8 cellular contexts compared by ENCODE assay signal in the genomic region with DNA sequence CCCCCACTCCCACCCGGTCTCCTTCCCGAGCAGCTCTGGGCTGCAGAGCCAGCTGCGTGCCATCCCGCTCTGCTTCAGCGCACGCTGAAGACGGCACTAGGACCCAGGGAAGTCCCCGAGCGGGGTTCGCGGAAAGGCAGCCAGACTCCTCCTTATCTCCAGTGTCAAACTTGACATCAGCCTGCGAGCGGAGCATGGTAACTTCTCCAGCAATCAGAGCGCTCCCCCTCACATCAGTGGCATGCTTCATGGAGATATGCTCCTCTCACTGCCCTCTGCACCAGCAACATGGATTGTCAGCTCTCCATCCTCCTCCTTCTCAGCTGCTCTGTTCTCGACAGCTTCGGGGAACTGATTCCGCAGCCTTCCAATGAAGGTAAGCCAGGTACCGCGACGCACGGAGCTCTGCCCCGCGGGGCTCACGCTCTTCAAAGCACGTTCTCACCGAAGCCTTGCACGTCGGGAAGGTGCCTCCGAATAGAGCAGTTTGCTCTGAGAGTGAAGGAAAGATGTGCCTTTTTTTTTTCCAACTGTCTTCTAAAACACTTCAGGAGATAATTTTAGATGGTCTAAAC. TPM values are rescaled to one million over a fixed set of nuclear protein-coding genes. Genes with fewer than 3 reads are reported as not detected.
DNase-seq lines count a peak whose midpoint lies in the region; ATAC-seq, FAIRE-seq and TF ChIP-seq lines count a peak whose summit lies in the region.

TSS of gene EPHA3 (plus strand) at position 161 of the 575 bp plus-strand sequence. CDS start at position 289, 128 bp downstream.

- peaks cover 5 to 6% of the 10 kb centered on the region in 2 donors for H3K4me1 ChIP-seq in adrenal gland (replicated peaks in 1 of 2)
- peaks cover 0 to 20% (median 0%) of the 10 kb centered on the region in 9 donors for H3K4me1 ChIP-seq in heart right ventricle
- H3K4me1 ChIP-seq in pancreas: peaks cover 0 to 5% (median 0%) of the 10 kb centered on the region in 3 donors

- H3K9me3 ChIP-seq in adrenal gland (replicated peaks in 1 of 3) (no peaks in the 10 kb centered on the region), heart right ventricle (no peaks in the 10 kb centered on the region), pancreas (no peaks in the 10 kb centered on the region)

- H3K36me3 ChIP-seq in adrenal gland (replicated peaks in 1 of 2) (no peaks in the 10 kb centered on the region), heart right ventricle (no peaks in the 10 kb centered on the region), pancreas (no peaks in the 10 kb centered on the region)

- peaks cover 7% of the 10 kb centered on the region for H3K27me3 ChIP-seq in adrenal gland
- H3K27me3 ChIP-seq in heart right ventricle: peaks cover 0 to 39% (median 24%) of the 10 kb centered on the region in 7 donors
- H3K27me3 ChIP-seq in pancreas: peaks cover 0 to 57% (median 19%) of the 10 kb centered on the region in 4 donors

- TF ChIP-seq CTCF in C4-2B (conservative IDR thresholded peaks at IDR 0.05) (no peak), adrenal gland (IDR thresholded peaks at IDR 0.05) (no peak), heart right ventricle (IDR thresholded peaks at IDR 0.05) (no peak), pancreas (IDR thresholded peaks at IDR 0.05) (no peak)

- peak within 1 kb of the TSS; percentile 63; the same call in 1 of the 2 replicates for H3K27ac ChIP-seq in C4-2B
- H3K27ac ChIP-seq in adrenal gland: no peak within 1 kb of the TSS
- peak within 1 kb of the TSS in 7 of 10 donors; percentile 5 to 66 (median 51) for H3K27ac ChIP-seq in heart right ventricle
- no peak within 1 kb of the TSS for H3K27ac ChIP-seq in pancreas

- no peak for FAIRE-seq in pancreas (lab: Jason Lieb, UNC)

- WGBS in adrenal gland, 4 donors: 1% methylated on average over 23 to 29 of the region's 29 CpGs
- WGBS in heart right ventricle, 2 donors: 0 to 1% methylated on average over 29 of the region's 29 CpGs
- WGBS in pancreas, 2 donors: 1 to 2% methylated on average over 29 of the region's 29 CpGs

- ATAC-seq in GM19372 (IDR thresholded peaks at IDR 0.05; ENCODE audit: low read depth, unreplicated experiment) (peak; percentile 88), HG03378 (IDR thresholded peaks at IDR 0.05; ENCODE audit: unreplicated experiment) (peak; percentile 91), heart right ventricle (peak; percentile 85 to 95 (median 93)), pancreas (peak; percentile 73 to 98 (median 94))

- TF ChIP-seq POLR2A in adrenal gland (IDR thresholded peaks at IDR 0.05): no peak

- DNase-seq in RPMI7951 (ENCODE audit: low read depth) (peak; percentile 31), adrenal gland (peak; percentile 42 to 77 (median 55)), heart right ventricle (peak; percentile 77 to 82), pancreas (peak; percentile 35 to 79 (median 64)), DMS79 treated with DMSO at 0.1 percent for 48 hours (lab: John Stamatoyannopoulos, UW) (no peak)

- intact Hi-C loops in adrenal gland (cut with DNase I): no loop called here
- intact Hi-C loops in heart right ventricle (cut with DNase I): no loop called here
- intact Hi-C loops in pancreas (cut with DNase I): loop anchor here in 1 of 3 donors (10.0 kb wide), 1 partner anchor 903 kb away; no protein-coding TSS in a partner anchor

- H3K4me3 ChIP-seq in adrenal gland: peak within 1 kb of the TSS in 1 of 4 donors; percentile 43
- H3K4me3 ChIP-seq in heart right ventricle: peak within 1 kb of the TSS; percentile 32 to 65 (median 54)
- H3K4me3 ChIP-seq in pancreas: peak within 1 kb of the TSS in 2 of 4 donors; percentile 5 to 17

RNA-seq across cellular contexts. Expression of gene EPHA3, which starts in this region (rescaled TPM):
- total RNA-seq in RPMI7951 (2014; rRNA removed; shearing (Covaris generic)): 0.20 and 0.24 TPM in 2 replicates
- 1 to 10 TPM in 2 of 8 donors, under 1 TPM in 6; 0.17 to 5.1 (median 0.51) TPM for total RNA-seq in adrenal gland
- 1 to 10 TPM in 1 of 3 donors, under 1 TPM in 2; 0.32 to 1.5 (median 0.47) TPM for polyA plus RNA-seq in adrenal gland
- 1 to 10 TPM; 2.9 to 7.5 (median 5.1) TPM for total RNA-seq in heart right ventricle
- 1 to 10 TPM; 1.3 to 2.1 TPM for polyA plus RNA-seq in heart right ventricle
- total RNA-seq in pancreas: 1 to 10 TPM in 3 of 6 donors, under 1 TPM in 3; 0.43 to 7.7 (median 1.0) TPM
- under 1 TPM; 0.27 to 0.49 TPM for polyA plus RNA-seq in pancreas

Comparison
In these comparisons a context has a peak if more than half of its experiments do, and no peak if none do; other contexts are left out.
1. Peak in DNase-seq in RPMI7951; RNA of the gene not detected or under 1 TPM.
2. H3K27ac ChIP-seq: peak in C4-2B (single experiment) and heart right ventricle (7 of 10); none in adrenal gland (0 of 5) and pancreas (0 of 4).
3. Peak in every context shown above with its lines, with median percentiles within 50 percentile points of each other: ATAC-seq.